In genomic region chr17:14301761-14302401, GRCh38 we compare ENCODE assay signal across 8 cellular contexts. TPM values are rescaled to one million over a fixed set of nuclear protein-coding genes. Genes with fewer than 3 reads are reported as not detected.
A peak's percentile ranks its signal among the peaks of the same experiment; 100 is the strongest.
DNase-seq lines count a peak whose midpoint lies in the region; ATAC-seq lines count a peak whose summit lies in the region.

No MANE protein-coding gene starts in this region.

- H3K4me3 ChIP-seq in iPS-11a (ENCODE audit: low read depth, low read length) = peak overlapping the region; percentile 79

- no peaks in the 10 kb centered on the region for H3K9me3 Mint-ChIP-seq in activated naive CD4-positive, alpha-beta T cell treated with anti-CD3 and anti-CD28 coated beads, Interleukin-2, amount 50 U/mL, for 72 hours

- ATAC-seq in activated naive CD4-positive, alpha-beta T cell treated with anti-CD3 and anti-CD28 coated beads, Interleukin-2, amount 50 U/mL, for 72 hours = peak; percentile 16 to 25

- peaks cover 12 to 24% of the 10 kb centered on the region in 2 donors for H3K36me3 Mint-ChIP-seq in activated naive CD4-positive, alpha-beta T cell treated with anti-CD3 and anti-CD28 coated beads, Interleukin-2, amount 50 U/mL, for 72 hours

- peak; percentile 57 for DNase-seq in NCI-H748 (lab: John Stamatoyannopoulos, UW; ENCODE audit: unreplicated experiment)
- no peak for DNase-seq in NCI-H748 treated with DMSO at 0.1 percent for 48 hours (lab: John Stamatoyannopoulos, UW)
- DNase-seq in RPMI7951 (ENCODE audit: low read depth) = peak; percentile 39
- DNase-seq in activated naive CD4-positive, alpha-beta T cell treated with anti-CD3 and anti-CD28 coated beads, Interleukin-2, amount 50 U/mL, for 72 hours (ENCODE audit: low spot score in 2 of 2) = peak; percentile 50 to 81
- peak; percentile 21 to 36 for DNase-seq in stimulated activated CD4-positive, alpha-beta T cell treated with anti-CD3 and anti-CD28 coated beads, Interleukin-15, amount 100 ng/mL, for 1 hour (ENCODE audit: low read depth in 1 of 2, low spot score in 1 of 2)
- DNase-seq in NCI-H345 (lab: John Stamatoyannopoulos, UW) = no peak
- no peak for DNase-seq in DMS114 treated with DMSO at 0.1 percent for 48 hours (lab: John Stamatoyannopoulos, UW; ENCODE audit: unreplicated experiment)

- H3K27ac Mint-ChIP-seq in activated naive CD4-positive, alpha-beta T cell treated with anti-CD3 and anti-CD28 coated beads, Interleukin-2, amount 50 U/mL, for 72 hours = peak overlapping the region; percentile 55 to 87

RNA-seq across cellular contexts. Expression of gene HS3ST3B1, which starts 1.0 kb away (rescaled TPM):
- total RNA-seq in RPMI7951 (2014; rRNA removed; shearing (Covaris generic)) = 0.88 and 1.2 TPM in 2 replicates
- total RNA-seq in activated naive CD4-positive, alpha-beta T cell treated with anti-CD3 and anti-CD28 coated beads, Interleukin-2, amount 50 U/mL, for 72 hours = 1 to 10 TPM; 5.0 to 6.5 TPM

Comparison
In these comparisons a context has a peak if more than half of its experiments do, and no peak if none do; other contexts are left out.
1. DNase-seq: peak in NCI-H748 (single experiment), RPMI7951 (single experiment), activated naive CD4-positive, alpha-beta T cell treated with anti-CD3 and anti-CD28 coated beads, Interleukin-2, amount 50 U/mL, for 72 hours (2 of 2) and stimulated activated CD4-positive, alpha-beta T cell treated with anti-CD3 and anti-CD28 coated beads, Interleukin-15, amount 100 ng/mL, for 1 hour (2 of 2); none in NCI-H748 treated with DMSO at 0.1 percent for 48 hours (single experiment), NCI-H345 (single experiment) and DMS114 treated with DMSO at 0.1 percent for 48 hours (single experiment).